8 cellular contexts compared by ENCODE assay signal in genomic region chr15:83207622-83208356, GRCh38. TPM values are rescaled to one million over a fixed set of nuclear protein-coding genes. Genes with fewer than 3 reads are reported as not detected.
DNase-seq lines count a peak whose midpoint lies in the region; ATAC-seq lines count a peak whose summit lies in the region.

HDGFL3 (minus strand) TSS chr15:83207823; CDS start chr15:83207414, 409 bp downstream.

- DNase-seq in DMS53 (lab: John Stamatoyannopoulos, UW) (peak; percentile 79), NCI-H2171 (lab: John Stamatoyannopoulos, UW) (peak; percentile 57), midbrain (lab: John Stamatoyannopoulos, UW) (peak; percentile 68)
- peak; percentile 67 for DNase-seq in activated CD8-positive, alpha-beta memory T cell treated with anti-CD3 and anti-CD28 coated beads, Interleukin-2, amount 50 U/mL, for 48 hours

- peak; percentile 39 for ATAC-seq in GM21786 (IDR thresholded peaks at IDR 0.05; ENCODE audit: unreplicated experiment)
- no peak for ATAC-seq in GM18520 (IDR thresholded peaks at IDR 0.05; ENCODE audit: unreplicated experiment)

- H3K36me3 ChIP-seq in esophagus (ENCODE audit: control insufficient read depth in 2 of 2, insufficient read depth in 2 of 2, low read length in 1 of 2) (no peaks in the 10 kb centered on the region), stomach smooth muscle (ENCODE audit: control insufficient read depth in 2 of 2, insufficient read depth in 2 of 2, low read length in 2 of 2) (no peaks in the 10 kb centered on the region)

- peak within 1 kb of the TSS; percentile 67 to 68 for H3K4me3 ChIP-seq in esophagus (ENCODE audit: low read depth in 1 of 2, low read length in 2 of 2)
- peak within 1 kb of the TSS; percentile 82 to 85 for H3K4me3 ChIP-seq in stomach smooth muscle (ENCODE audit: low read length in 2 of 2)

- no peaks in the 10 kb centered on the region for H3K9me3 ChIP-seq in esophagus (ENCODE audit: control insufficient read depth in 2 of 2, insufficient read depth in 1 of 2, low read depth in 1 of 2, low read length in 1 of 2)
- H3K9me3 ChIP-seq in stomach smooth muscle (ENCODE audit: control insufficient read depth in 2 of 2, low read length in 2 of 2): no peaks in the 10 kb centered on the region

- 1% methylated on average over 43 to 99 of the region's 99 CpGs for WGBS in esophagus, 2 donors

- peaks cover 2 to 3% of the 10 kb centered on the region in 2 donors for H3K4me1 ChIP-seq in esophagus (ENCODE audit: control insufficient read depth in 2 of 2, insufficient read depth in 2 of 2, low read length in 1 of 2)
- H3K4me1 ChIP-seq in stomach smooth muscle (ENCODE audit: control insufficient read depth, insufficient read depth, low read length): peaks cover 9% of the 10 kb centered on the region

- H3K27ac ChIP-seq in esophagus (ENCODE audit: low read depth in 2 of 2, low read length in 1 of 2) (peak within 1 kb of the TSS; percentile 60 to 72), stomach smooth muscle (ENCODE audit: low read length) (peak within 1 kb of the TSS; percentile 69)

- H3K27me3 ChIP-seq in esophagus (ENCODE audit: control insufficient read depth in 1 of 2, insufficient read depth in 2 of 2, low read length in 2 of 2) (no peaks in the 10 kb centered on the region), stomach smooth muscle (ENCODE audit: control insufficient read depth in 1 of 2, insufficient read depth in 2 of 2, low read length in 2 of 2) (peaks cover 2 to 4% of the 10 kb centered on the region in 2 donors)

- H3K9ac ChIP-seq in stomach smooth muscle (ENCODE audit: low read length in 2 of 2): peak within 1 kb of the TSS; percentile 80 to 84

RNA-seq across cellular contexts. Expression of gene HDGFL3, which starts in this region (rescaled TPM):
- polyA plus RNA-seq in esophagus: 1 to 10 TPM; 3.4 to 6.3 TPM
